9 cellular contexts compared by ENCODE assay signal in genomic region chr2:44974064-44974715, GRCh38. TPM values are rescaled to one million over a fixed set of nuclear protein-coding genes. Genes with fewer than 3 reads are reported as not detected.
DNase-seq lines count a peak whose midpoint lies in the region; TF ChIP-seq lines count a peak whose summit lies in the region.
"Had no signal": no experiment of that assay in that cellular context is flagged by ENCODE, and none has a peak within 500 bp of the region (broad histone marks: within the 10 kb centered on the region; RNA-seq: fewer than 3 reads in every experiment).

No MANE protein-coding gene starts in this region.

- H3K9me3 Mint-ChIP-seq in Caco-2 (ENCODE audit: unreplicated experiment), result no peaks in the 10 kb centered on the region
- H3K9me3 Mint-ChIP-seq in HFFc6, result no peaks in the 10 kb centered on the region
- H3K9me3 Mint-ChIP-seq in activated CD4-positive, alpha-beta T cell treated with anti-CD3 and anti-CD28 coated beads, Interleukin-2, amount 10 ng/mL, durations not matched to agents 7 days and 5 days, result no peaks in the 10 kb centered on the region
- H3K9me3 Mint-ChIP-seq in activated T-helper 1 cell treated with anti-CD3 and anti-CD28 coated beads, Interleukin-12 subunit alpha, Interleukin-12 subunit beta, Interleukin-2, Interleukin-4 antibody, amounts not matched to agents 30 ng/mL and 10 ng/mL and 1 ng/mL, durations not matched to agents 14 hours and 24 hours and 36 hours, result no peaks in the 10 kb centered on the region

- H3K4me1 ChIP-seq in Caco-2, result no peaks in the 10 kb centered on the region

- TF ChIP-seq CTCF in Caco-2 (IDR thresholded peaks at IDR 0.05; ENCODE audit: insufficient read depth in 1 of 2, low read depth in 1 of 2, low read length in 1 of 2, severe bottlenecking in 1 of 2, unreplicated experiment in 1 of 2) (peak; percentile 44 to 48), HFFc6 (IDR thresholded peaks at IDR 0.05) (peak; percentile 81)

- intact Hi-C loops in Caco-2 (cut with micrococcal nuclease; ENCODE audit: unreplicated experiment), result no loop called here
- intact Hi-C loops in activated T-helper 1 cell treated with anti-CD3 and anti-CD28 coated beads, Interleukin-12 subunit alpha, Interleukin-12 subunit beta, Interleukin-2, Interleukin-4 antibody, amounts not matched to agents 30 ng/mL and 10 ng/mL and 1 ng/mL, durations not matched to agents 14 hours and 24 hours and 36 hours (cut with micrococcal nuclease), result no loop called here

- H3K4me3 Mint-ChIP-seq in Caco-2 (ENCODE audit: unreplicated experiment) (no peak overlapping the region), HFFc6 (no peak overlapping the region)
- H3K4me3 Mint-ChIP-seq in activated CD4-positive, alpha-beta T cell treated with anti-CD3 and anti-CD28 coated beads, Interleukin-2, amount 10 ng/mL, durations not matched to agents 7 days and 5 days, result no peak overlapping the region
- H3K4me3 Mint-ChIP-seq in activated T-helper 1 cell treated with anti-CD3 and anti-CD28 coated beads, Interleukin-12 subunit alpha, Interleukin-12 subunit beta, Interleukin-2, Interleukin-4 antibody, amounts not matched to agents 30 ng/mL and 10 ng/mL and 1 ng/mL, durations not matched to agents 14 hours and 24 hours and 36 hours, result no peak overlapping the region

- H3K9me3 ChIP-seq in Caco-2, result no peaks in the 10 kb centered on the region

- POLR2A ChIA-PET in Caco-2 (lab: Charles Lee), result no interaction called here
- POLR2A ChIA-PET in activated CD4-positive, alpha-beta T cell treated with anti-CD3 and anti-CD28 coated beads, Interleukin-2, amount 10 ng/mL, durations not matched to agents 7 days and 5 days (lab: Charles Lee), result no interaction called here

- H3K36me3 Mint-ChIP-seq in Caco-2 (ENCODE audit: insufficient read depth, unreplicated experiment) (no peaks in the 10 kb centered on the region), HFFc6 (ENCODE audit: low read depth) (no peaks in the 10 kb centered on the region)
- H3K36me3 Mint-ChIP-seq in activated CD4-positive, alpha-beta T cell treated with anti-CD3 and anti-CD28 coated beads, Interleukin-2, amount 10 ng/mL, durations not matched to agents 7 days and 5 days (ENCODE audit: low read depth), result no peaks in the 10 kb centered on the region
- H3K36me3 Mint-ChIP-seq in activated T-helper 1 cell treated with anti-CD3 and anti-CD28 coated beads, Interleukin-12 subunit alpha, Interleukin-12 subunit beta, Interleukin-2, Interleukin-4 antibody, amounts not matched to agents 30 ng/mL and 10 ng/mL and 1 ng/mL, durations not matched to agents 14 hours and 24 hours and 36 hours (ENCODE audit: low read depth), result no peaks in the 10 kb centered on the region

- H3K27me3 ChIP-seq in Caco-2 (replicated peaks; ENCODE audit: control insufficient read depth, insufficient read depth, low read length), result no peaks in the 10 kb centered on the region

- no peak overlapping the region for H3K4me3 ChIP-seq in Caco-2 (ENCODE audit: low read depth, low read length)

- CTCF ChIA-PET in Caco-2 (lab: Charles Lee), result interaction anchor here (0.6 kb wide), 1 partner anchor 68 kb away, joined by 6 read pairs; no protein-coding TSS in a partner anchor
- CTCF ChIA-PET in activated CD4-positive, alpha-beta T cell treated with anti-CD3 and anti-CD28 coated beads, Interleukin-2, amount 10 ng/mL, durations not matched to agents 7 days and 5 days (lab: Charles Lee), result no interaction called here

- TF ChIP-seq POLR2A in erythroblast (IDR thresholded peaks at IDR 0.05; ENCODE audit: low read length), result no peak

- H3K27ac Mint-ChIP-seq in Caco-2 (ENCODE audit: unreplicated experiment), result no peak overlapping the region
- no peak overlapping the region for H3K27ac Mint-ChIP-seq in HFFc6
- no peak overlapping the region for H3K27ac Mint-ChIP-seq in activated CD4-positive, alpha-beta T cell treated with anti-CD3 and anti-CD28 coated beads, Interleukin-2, amount 10 ng/mL, durations not matched to agents 7 days and 5 days
- no peak overlapping the region for H3K27ac Mint-ChIP-seq in activated T-helper 1 cell treated with anti-CD3 and anti-CD28 coated beads, Interleukin-12 subunit alpha, Interleukin-12 subunit beta, Interleukin-2, Interleukin-4 antibody, amounts not matched to agents 30 ng/mL and 10 ng/mL and 1 ng/mL, durations not matched to agents 14 hours and 24 hours and 36 hours

- BruUV-seq in Caco-2 (replicated peaks; lab: Mats Ljungman, UMichigan), result no TSS peak

- H3K4me1 Mint-ChIP-seq in Caco-2 (ENCODE audit: low read depth, unreplicated experiment) (no peaks in the 10 kb centered on the region), HFFc6 (ENCODE audit: low read depth) (peaks cover 23% of the 10 kb centered on the region)
- H3K4me1 Mint-ChIP-seq in activated CD4-positive, alpha-beta T cell treated with anti-CD3 and anti-CD28 coated beads, Interleukin-2, amount 10 ng/mL, durations not matched to agents 7 days and 5 days, result no peaks in the 10 kb centered on the region
- H3K4me1 Mint-ChIP-seq in activated T-helper 1 cell treated with anti-CD3 and anti-CD28 coated beads, Interleukin-12 subunit alpha, Interleukin-12 subunit beta, Interleukin-2, Interleukin-4 antibody, amounts not matched to agents 30 ng/mL and 10 ng/mL and 1 ng/mL, durations not matched to agents 14 hours and 24 hours and 36 hours (ENCODE audit: low read depth), result no peaks in the 10 kb centered on the region

- no peaks in the 10 kb centered on the region for H3K36me3 ChIP-seq in Caco-2 (ENCODE audit: control insufficient read depth, insufficient read depth, low read length)

- peaks cover 2% of the 10 kb centered on the region for H3K27me3 Mint-ChIP-seq in Caco-2 (ENCODE audit: insufficient read depth, unreplicated experiment)
- H3K27me3 Mint-ChIP-seq in HFFc6 (ENCODE audit: insufficient read depth), result peaks cover 28% of the 10 kb centered on the region
- H3K27me3 Mint-ChIP-seq in activated CD4-positive, alpha-beta T cell treated with anti-CD3 and anti-CD28 coated beads, Interleukin-2, amount 10 ng/mL, durations not matched to agents 7 days and 5 days, result peaks cover 4% of the 10 kb centered on the region
- peaks cover 7% of the 10 kb centered on the region for H3K27me3 Mint-ChIP-seq in activated T-helper 1 cell treated with anti-CD3 and anti-CD28 coated beads, Interleukin-12 subunit alpha, Interleukin-12 subunit beta, Interleukin-2, Interleukin-4 antibody, amounts not matched to agents 30 ng/mL and 10 ng/mL and 1 ng/mL, durations not matched to agents 14 hours and 24 hours and 36 hours (ENCODE audit: insufficient read depth)

- peak; percentile 58 to 60 for DNase-seq in Caco-2
- DNase-seq in HFFc6, result peak; percentile 41
- peak; percentile 96 for DNase-seq in NCI-H82 (lab: John Stamatoyannopoulos, UW)
- peak; percentile 34 to 60 for DNase-seq in erythroblast (lab: John Stamatoyannopoulos, UW)
- no peak for DNase-seq in cerebellum (ENCODE audit: low spot score)
- DNase-seq in activated CD4-positive, alpha-beta T cell treated with anti-CD3 and anti-CD28 coated beads, Interleukin-2, amount 10 ng/mL, durations not matched to agents 7 days and 5 days, result no peak
- no peak for DNase-seq in T-helper 9 cell
- no peak for DNase-seq in activated T-helper 1 cell treated with anti-CD3 and anti-CD28 coated beads, Interleukin-12 subunit alpha, Interleukin-12 subunit beta, Interleukin-2, Interleukin-4 antibody, amounts not matched to agents 30 ng/mL and 10 ng/mL and 1 ng/mL, durations not matched to agents 14 hours and 24 hours and 36 hours (ENCODE audit: low spot score)

RNA-seq across cellular contexts. Expression of gene SIX3, which starts 32.7 kb away (rescaled TPM):
- not detected in 2 replicates for total RNA-seq in Caco-2 (2022)
- not detected for total RNA-seq in HFFc6 (2021; fragmentation: NEBNext Ultra II Directional; extraction: Animal tissue kit (Norgen Biotek cat#: 25700))
- not detected for total RNA-seq in cerebellum
- not detected for total RNA-seq in activated CD4-positive, alpha-beta T cell treated with anti-CD3 and anti-CD28 coated beads, Interleukin-2, amount 10 ng/mL, durations not matched to agents 7 days and 5 days
- not detected in 2 replicates for total RNA-seq in activated T-helper 1 cell treated with anti-CD3 and anti-CD28 coated beads, Interleukin-12 subunit alpha, Interleukin-12 subunit beta, Interleukin-2, Interleukin-4 antibody, amounts not matched to agents 30 ng/mL and 10 ng/mL and 1 ng/mL, durations not matched to agents 14 hours and 24 hours and 36 hours
- total RNA-seq: subcutaneous adipose tissue had no signal

RNA-seq across cellular contexts. Expression of gene SIX2, which starts 35.1 kb away (rescaled TPM):
- 0.88 and 1.9 TPM in 2 replicates for total RNA-seq in Caco-2 (2022)
- not detected for total RNA-seq in HFFc6 (2021; fragmentation: NEBNext Ultra II Directional; extraction: Animal tissue kit (Norgen Biotek cat#: 25700))
- 0.45 TPM for total RNA-seq in cerebellum
- not detected for total RNA-seq in activated CD4-positive, alpha-beta T cell treated with anti-CD3 and anti-CD28 coated beads, Interleukin-2, amount 10 ng/mL, durations not matched to agents 7 days and 5 days
- not detected in 2 replicates for total RNA-seq in activated T-helper 1 cell treated with anti-CD3 and anti-CD28 coated beads, Interleukin-12 subunit alpha, Interleukin-12 subunit beta, Interleukin-2, Interleukin-4 antibody, amounts not matched to agents 30 ng/mL and 10 ng/mL and 1 ng/mL, durations not matched to agents 14 hours and 24 hours and 36 hours

Comparison
In these comparisons a context has a peak if more than half of its experiments do, and no peak if none do; other contexts are left out.
1. DNase-seq: peak in Caco-2 (2 of 2), HFFc6 (single experiment), NCI-H82 (single experiment) and erythroblast (2 of 2); none in cerebellum (single experiment), activated CD4-positive, alpha-beta T cell treated with anti-CD3 and anti-CD28 coated beads, Interleukin-2, amount 10 ng/mL, durations not matched to agents 7 days and 5 days (single experiment), T-helper 9 cell (single experiment) and activated T-helper 1 cell treated with anti-CD3 and anti-CD28 coated beads, Interleukin-12 subunit alpha, Interleukin-12 subunit beta, Interleukin-2, Interleukin-4 antibody, amounts not matched to agents 30 ng/mL and 10 ng/mL and 1 ng/mL, durations not matched to agents 14 hours and 24 hours and 36 hours (single experiment).